24 cellular contexts compared by ENCODE assay signal in genomic region chr4:143240920-143241319, GRCh38.
"Had no signal": no experiment of that assay in that cellular context is flagged by ENCODE, and none has a peak within 500 bp of the region (broad histone marks: within the 10 kb centered on the region; RNA-seq: fewer than 3 reads in every experiment).

No MANE protein-coding gene starts in this region.

- H3K4me1 ChIP-seq: gastrocnemius medialis, pancreas, upper lobe of left lung had no signal

- DNase-seq: activated CD4-positive, alpha-beta memory T cell treated with anti-CD3 and anti-CD28 coated beads, Interleukin-2, amount 10 ng/mL, durations not matched to agents 7 days and 5 days; activated CD4-positive, alpha-beta T cell treated with anti-CD3 and anti-CD28 coated beads, Interleukin-2, amount 10 ng/mL, durations not matched to agents 24 days and 14 days; activated effector memory CD4-positive, alpha-beta T cell treated with Interleukin-2 at 50 U/mL for 16 hours; activated naive CD4-positive, alpha-beta T cell treated with anti-CD3 and anti-CD28 coated beads, Interleukin-2, amount 10 ng/mL, durations not matched to agents 7 days and 5 days; activated T-cell treated with anti-CD3 and anti-CD28 coated beads, Interleukin-2, amount 50 U/mL, for 72 hours; anterior cingulate cortex; dermis blood vessel endothelial cell; effector CD8-positive, alpha-beta T cell; erythroblast; gastrocnemius medialis; heart left ventricle; islet precursor cell; left cardiac atrium; mesenchymal stem cell; nephron progenitor cell; pancreas; small intestine; stimulated activated CD4-positive, alpha-beta T cell treated with anti-CD3 and anti-CD28 coated beads, Interleukin-2, amount 100 ng/mL, for 24 hours; T-helper 9 cell; upper lobe of left lung had no signal

- H3K27ac ChIP-seq: gastrocnemius medialis, heart left ventricle, pancreas, upper lobe of left lung, VCaP had no signal

- ATAC-seq: activated CD4-positive, CD25-positive, alpha-beta regulatory T cell treated with anti-CD3 and anti-CD28 coated beads, Interleukin-2, amount 50 U/mL, for 24 hours; activated T-cell treated with anti-CD3 and anti-CD28 coated beads, Interleukin-2, amount 50 U/mL, for 72 hours; gastrocnemius medialis; heart left ventricle; left cardiac atrium; pancreas; sciatic nerve; stimulated activated effector memory CD8-positive, alpha-beta T cell treated with anti-CD3 and anti-CD28 coated beads, Interleukin-12 subunit alpha, Interleukin-12 subunit beta, amount 100 ng/mL, for 72 hours had no signal

- H3K9me3 ChIP-seq: gastrocnemius medialis, heart left ventricle, pancreas, upper lobe of left lung had no signal

- H3K4me3 ChIP-seq: gastrocnemius medialis, heart left ventricle, pancreas, upper lobe of left lung had no signal

- H3K36me3 ChIP-seq: gastrocnemius medialis, heart left ventricle, pancreas, upper lobe of left lung had no signal

- H3K27me3 ChIP-seq: gastrocnemius medialis, heart left ventricle, pancreas, upper lobe of left lung had no signal
